8 cellular contexts compared by ENCODE assay signal in genomic region chr20:53423587-53424146, GRCh38.
"Had no signal": no experiment of that assay in that cellular context is flagged by ENCODE, and none has a peak within 500 bp of the region (broad histone marks: within the 10 kb centered on the region; RNA-seq: fewer than 3 reads in every experiment).

No MANE protein-coding gene starts in this region.

- H3K27ac ChIP-seq: KMS-11 had no signal

- H3K4me3 Mint-ChIP-seq: HFFc6 had no signal

- H3K4me3 ChIP-seq: HAP-1 had no signal

- H3K36me3 ChIP-seq: HAP-1 had no signal

- DNase-seq: GOT3, H7, HFFc6, IMR-90, KBM-7 had no signal

- H3K4me2 ChIP-seq: KMS-11 had no signal

- H3K27ac Mint-ChIP-seq: HFFc6 had no signal

- H3K9ac ChIP-seq: KMS-11 had no signal

- ATAC-seq: HCT116 had no signal

- H3K4me1 ChIP-seq: HAP-1 had no signal

- H3K9me3 ChIP-seq: HAP-1 had no signal
